Comparison of ENCODE assay signal across 18 cellular contexts in genomic region chr11:45392154-45392553, GRCh38.
"Had no signal": no experiment of that assay in that cellular context is flagged by ENCODE, and none has a peak within 500 bp of the region (broad histone marks: within the 10 kb centered on the region; RNA-seq: fewer than 3 reads in every experiment).

No MANE protein-coding gene starts in this region.

- H3K4me1 ChIP-seq: prostate gland, right atrium auricular region, spleen, testis had no signal

- H3K36me3 Mint-ChIP-seq: naive thymus-derived CD8-positive, alpha-beta T cell; stimulated activated memory B cell treated with anti-CD40 and anti-IgM and Interleukin-4, amounts not matched to agents 10 μg/mL and 1 μg/mL and 100 μg/mL, for 72 hours; type B pancreatic cell had no signal

- H3K27ac Mint-ChIP-seq: stimulated activated memory B cell treated with anti-CD40 and anti-IgM and Interleukin-4, amounts not matched to agents 10 μg/mL and 1 μg/mL and 100 μg/mL, for 72 hours; type B pancreatic cell had no signal

- H3K9me3 Mint-ChIP-seq: neural crest cell; stimulated activated memory B cell treated with anti-CD40 and anti-IgM and Interleukin-4, amounts not matched to agents 10 μg/mL and 1 μg/mL and 100 μg/mL, for 72 hours; type B pancreatic cell had no signal

- H3K4me1 Mint-ChIP-seq: naive thymus-derived CD8-positive, alpha-beta T cell; neural crest cell; stimulated activated memory B cell treated with anti-CD40 and anti-IgM and Interleukin-4, amounts not matched to agents 10 μg/mL and 1 μg/mL and 100 μg/mL, for 72 hours had no signal

- H3K27ac ChIP-seq: dorsolateral prefrontal cortex, prostate gland, right atrium auricular region, skin epidermis, spleen, testis, tibial artery had no signal

- H3K9me3 ChIP-seq: prostate gland, right atrium auricular region, spleen, testis, tibial artery had no signal

- H3K27me3 ChIP-seq: right atrium auricular region, testis had no signal

- H3K4me3 ChIP-seq: dorsolateral prefrontal cortex, prostate gland, right atrium auricular region, skin epidermis, spleen, testis, tibial artery had no signal

- DNase-seq: cerebellar nuclear complex; dorsolateral prefrontal cortex; effector CD4-positive, alpha-beta T cell; head of caudate nucleus; mesendoderm; naive thymus-derived CD8-positive, alpha-beta T cell; stimulated activated CD4-positive, alpha-beta T cell treated with anti-CD3 and anti-CD28 coated beads, Interleukin-4, amount 100 ng/mL, for 4 hours; stimulated activated naive CD8-positive, alpha-beta T cell treated with anti-CD3 and anti-CD28 coated beads, Interleukin-15, Interleukin-2, amounts not matched to agents 100 U/mL and 50 U/mL, for 24 hours; substantia nigra; testis; tibial artery had no signal

- H3K36me3 ChIP-seq: prostate gland, right atrium auricular region, spleen, tibial artery had no signal

- ATAC-seq: naive thymus-derived CD8-positive, alpha-beta T cell; stimulated activated memory B cell treated with anti-CD40 and anti-IgM and Interleukin-4, amounts not matched to agents 10 μg/mL and 1 μg/mL and 100 μg/mL, for 72 hours; stimulated activated naive CD8-positive, alpha-beta T cell treated with anti-CD3 and anti-CD28 coated beads, Interleukin-15, Interleukin-2, amounts not matched to agents 100 U/mL and 50 U/mL, for 24 hours had no signal

- H3K4me3 Mint-ChIP-seq: naive thymus-derived CD8-positive, alpha-beta T cell; neural crest cell; stimulated activated memory B cell treated with anti-CD40 and anti-IgM and Interleukin-4, amounts not matched to agents 10 μg/mL and 1 μg/mL and 100 μg/mL, for 72 hours; type B pancreatic cell had no signal
